Comparison of ENCODE assay signal across 1 cellular context in the genomic region with DNA sequence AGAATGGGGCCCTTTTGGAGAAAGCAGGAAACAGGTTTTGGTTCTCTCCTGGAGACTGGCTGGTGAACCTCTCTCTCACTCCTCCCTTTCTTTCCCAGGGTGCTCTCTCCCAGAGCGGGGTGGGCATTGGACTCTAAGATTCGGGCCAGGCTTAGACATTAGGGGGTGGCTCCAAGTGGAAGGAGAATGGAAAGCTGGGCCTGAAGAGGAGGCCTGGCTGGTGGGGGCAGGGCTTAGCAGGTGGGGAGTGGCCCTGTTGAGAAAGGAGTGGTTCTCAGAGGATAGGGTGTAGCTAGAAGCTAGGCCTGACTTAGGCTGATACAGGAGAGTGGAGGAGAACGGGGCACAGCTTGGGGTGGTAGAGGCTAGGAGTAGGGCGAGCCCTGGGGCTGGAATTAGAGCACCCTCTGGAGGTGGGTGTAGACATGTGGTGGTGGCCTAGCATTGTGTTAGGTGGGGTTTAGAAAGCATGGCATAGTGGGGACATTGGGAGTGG.
TF ChIP-seq lines count a peak whose summit lies in the region.

No MANE protein-coding gene starts in this region.

TF ChIP-seq in HEK293, 187 proteins besides CTCF, POLR2A, EP300 and RAD21 (continued from another document):
- peak; percentile 73 for TF ChIP-seq ZIC2 (tag by site-specific recombination; IDR thresholded peaks at IDR 0.05)
